Comparison of ENCODE assay signal across 8 cellular contexts in the genomic region with DNA sequence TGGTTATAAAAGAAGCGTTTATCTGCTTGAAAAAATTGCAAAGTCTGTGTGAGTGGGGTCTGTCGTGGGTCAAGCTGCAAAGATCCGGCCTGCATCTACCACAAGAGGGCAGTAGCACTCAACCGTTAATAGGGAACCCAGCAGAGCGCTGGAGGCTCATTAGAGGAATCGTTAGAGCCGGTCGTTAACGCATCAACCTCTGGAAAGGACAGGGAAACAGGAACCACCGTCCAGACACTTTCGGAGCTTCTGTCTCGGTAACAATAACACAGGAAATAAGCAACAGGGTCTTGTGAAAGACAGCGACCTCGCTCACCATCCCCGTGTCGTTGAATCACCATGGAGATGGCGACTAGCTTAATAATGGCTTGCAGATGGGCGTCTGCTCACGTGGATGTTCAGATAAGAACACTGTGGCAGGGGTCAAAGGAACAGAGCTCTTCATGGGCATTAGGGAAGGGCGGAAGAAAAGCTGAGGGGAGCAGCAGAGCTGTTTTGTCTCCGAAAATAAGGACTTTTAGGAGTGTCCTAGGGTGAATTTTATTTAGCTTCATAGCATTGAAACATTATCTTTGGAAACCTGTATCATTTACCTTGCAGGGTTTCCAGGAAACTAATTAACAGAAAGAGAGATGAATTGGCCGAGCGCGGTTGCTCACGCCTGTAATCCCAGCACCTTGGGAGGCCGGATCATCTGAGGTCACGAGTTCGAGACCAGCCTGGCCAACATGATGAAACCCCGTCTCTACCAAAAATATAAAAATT. TPM values are rescaled to one million over a fixed set of nuclear protein-coding genes. Genes with fewer than 3 reads are reported as not detected.
DNase-seq lines count a peak whose midpoint lies in the region; ATAC-seq and TF ChIP-seq lines count a peak whose summit lies in the region.

No MANE protein-coding gene starts in this region.

- H3K27me3 ChIP-seq in adrenal gland, result no peaks in the 10 kb centered on the region
- H3K27me3 ChIP-seq in left ventricle myocardium inferior (ENCODE audit: low read depth), result peaks cover under 1% of the 10 kb centered on the region
- no peaks in the 10 kb centered on the region for H3K27me3 ChIP-seq in upper lobe of left lung

- H3K27ac ChIP-seq in adrenal gland (peak overlapping the region in 3 of 5 donors; percentile 6 to 54 (median 52)), left ventricle myocardium inferior (replicated peaks) (peak overlapping the region; percentile 30), upper lobe of left lung (peak overlapping the region; percentile 33 to 63 (median 52))

- ATAC-seq in upper lobe of left lung (ENCODE audit: low FRiP score in 2 of 2), result peak; percentile 97 to 99

- H3K4me1 ChIP-seq in adrenal gland (replicated peaks in 1 of 2), result peaks cover 0 to 3% of the 10 kb centered on the region in 2 donors
- peaks cover 6% of the 10 kb centered on the region for H3K4me1 ChIP-seq in left ventricle myocardium inferior
- H3K4me1 ChIP-seq in upper lobe of left lung, result peaks cover 0 to 6% (median 2%) of the 10 kb centered on the region in 4 donors

- TF ChIP-seq POLR2A in adrenal gland (IDR thresholded peaks at IDR 0.05), result no peak
- TF ChIP-seq POLR2A in upper lobe of left lung (IDR thresholded peaks at IDR 0.05), result peak in 1 of 4 donors; percentile 50

- peak; percentile 81 for TF ChIP-seq CTCF in GM20000 (IDR thresholded peaks at IDR 0.05; ENCODE audit: extremely low read depth, missing control alignments)
- TF ChIP-seq CTCF in adrenal gland (IDR thresholded peaks at IDR 0.05), result peak; percentile 71 to 91 (median 79)
- peak; percentile 95 for TF ChIP-seq CTCF in left ventricle myocardium inferior (IDR thresholded peaks at IDR 0.05; ENCODE audit: borderline replicate concordance)
- peak; percentile 59 to 79 (median 76) for TF ChIP-seq CTCF in upper lobe of left lung (IDR thresholded peaks at IDR 0.05)

- TF ChIP-seq EP300 in upper lobe of left lung (IDR thresholded peaks at IDR 0.05), result peak in 2 of 4 donors; percentile 59 to 69

- H3K9me3 ChIP-seq in adrenal gland (replicated peaks in 1 of 3) (no peaks in the 10 kb centered on the region), left ventricle myocardium inferior (replicated peaks) (no peaks in the 10 kb centered on the region), upper lobe of left lung (no peaks in the 10 kb centered on the region)

- H3K36me3 ChIP-seq in adrenal gland (replicated peaks in 1 of 2) (no peaks in the 10 kb centered on the region), left ventricle myocardium inferior (no peaks in the 10 kb centered on the region), upper lobe of left lung (no peaks in the 10 kb centered on the region)

- WGBS in adrenal gland, 4 donors, result 18 to 23% (median 21%) methylated on average over 29 of the region's 29 CpGs
- 21 to 26% methylated on average over 29 of the region's 29 CpGs for WGBS in upper lobe of left lung, 2 donors

- intact Hi-C loops in adrenal gland (cut with DNase I), result loop anchor here in 1 of 2 donors (10.0 kb wide), 1 partner anchor 230 kb away; the partner anchor contains the start of gene TMIGD1
- intact Hi-C loops in left ventricle myocardium inferior (cut with micrococcal nuclease), result loop anchor here (10.0 kb wide), 1 partner anchor 230 kb away; the partner anchor contains the start of gene TMIGD1
- intact Hi-C loops in posterior cingulate gyrus (cut with DNase I), result no loop called here

- DNase-seq in AML-193 (lab: John Stamatoyannopoulos, UW) (peak; percentile 100), GM20000 (ENCODE audit: low spot score) (peak; percentile 73), NCI-H1417 (lab: John Stamatoyannopoulos, UW) (peak; percentile 84 to 99 (median 91)), SW480 (ENCODE audit: low spot score) (peak; percentile 81), adrenal gland (peak; percentile 75 to 94 (median 81)), left ventricle myocardium inferior (peak; percentile 62), posterior cingulate gyrus (peak; percentile 29 to 95 (median 78)), upper lobe of left lung (peak in 1 of 2 donors; percentile 88)

- H3K4me3 ChIP-seq in adrenal gland (peak overlapping the region in 1 of 4 donors; percentile 49), left ventricle myocardium inferior (peak overlapping the region; percentile 57), upper lobe of left lung (peak overlapping the region in 3 of 4 donors; percentile 14 to 37 (median 19))

RNA-seq across cellular contexts. Expression of gene NSRP1, which starts 11.9 kb away (rescaled TPM):
- total RNA-seq in adrenal gland (10 to 100 TPM in 7 of 8 donors, 1 to 10 TPM in 1; 8.9 to 60.6 (median 22.1) TPM), left ventricle myocardium inferior (26.9 TPM), upper lobe of left lung (10 to 100 TPM; 23.1 to 78.6 (median 32.7) TPM)
- 10 to 100 TPM; 19.2 to 63.6 (median 36.0) TPM for polyA plus RNA-seq in adrenal gland
